8 cellular contexts compared by ENCODE assay signal in genomic region chr13:110712849-110713641, GRCh38.
DNase-seq lines count a peak whose midpoint lies in the region; ATAC-seq and TF ChIP-seq lines count a peak whose summit lies in the region.

No MANE protein-coding gene starts in this region.

- peak; percentile 41 for ATAC-seq in GM19372 (IDR thresholded peaks at IDR 0.05; ENCODE audit: low read depth, unreplicated experiment)
- peak; percentile 42 for ATAC-seq in HG03521 (IDR thresholded peaks at IDR 0.05; ENCODE audit: unreplicated experiment)

- no peak for TF ChIP-seq CTCF in C4-2B (conservative IDR thresholded peaks at IDR 0.05)

- H3K27ac ChIP-seq in C4-2B: peak overlapping the region; percentile 92

- peak; percentile 100 for DNase-seq in NCI-H69 (lab: John Stamatoyannopoulos, UW)
- peak; percentile 99 for DNase-seq in activated CD4-positive, alpha-beta T cell treated with anti-CD3 and anti-CD28 coated beads, Interleukin-2, amount 50 U/mL, for 1 hour
- DNase-seq in cortex of kidney (lab: John Stamatoyannopoulos, UW): peak; percentile 79
- peak; percentile 100 for DNase-seq in left kidney (ENCODE audit: low read depth, low spot score)
- peak; percentile 100 for DNase-seq in stimulated activated CD4-positive, alpha-beta T cell treated with anti-CD3 and anti-CD28 coated beads, Interleukin-1b, Interleukin-23, amount 100 ng/mL, for 48 hours

Comparison
In these comparisons a context has a peak if more than half of its experiments do, and no peak if none do; other contexts are left out.
1. Peak in every context shown above with its lines: DNase-seq, ATAC-seq and H3K27ac ChIP-seq.